ENCODE assay signal across 8 cellular contexts in the genomic region with DNA sequence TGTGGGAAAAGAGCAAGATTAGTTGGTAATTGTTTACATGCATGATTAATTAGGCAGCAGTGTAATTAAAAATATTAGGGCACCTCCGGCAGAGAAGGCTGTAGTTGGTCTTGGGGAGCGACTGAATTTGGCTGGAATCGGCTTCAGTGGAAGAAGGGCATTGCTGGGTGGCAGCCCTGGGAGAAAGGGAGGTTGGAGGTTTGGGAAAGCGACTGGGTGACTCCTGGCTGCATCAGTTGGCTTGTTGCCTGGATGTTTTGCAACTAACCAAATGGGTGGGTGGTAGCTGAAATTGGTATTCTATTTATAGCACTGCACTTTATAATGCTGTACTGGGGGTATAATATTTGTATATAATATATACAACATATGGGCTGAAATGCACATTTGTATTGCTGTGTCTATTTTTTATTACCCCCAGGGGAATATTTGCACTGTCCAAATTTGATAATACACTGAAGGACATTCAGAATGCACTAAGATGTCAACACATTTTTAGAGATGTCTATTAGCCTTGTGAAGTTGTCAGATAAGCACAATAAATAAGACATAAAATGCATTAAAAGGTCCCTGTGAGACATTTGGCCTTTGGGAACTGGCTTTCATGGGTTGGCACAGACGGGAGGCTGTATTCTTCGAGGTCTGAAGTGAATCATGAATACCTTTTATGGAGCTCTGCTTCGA. TPM values are rescaled to one million over a fixed set of nuclear protein-coding genes. Genes with fewer than 3 reads are reported as not detected.
A peak's percentile ranks its signal among the peaks of the same experiment; 100 is the strongest.
DNase-seq lines count a peak whose midpoint lies in the region; ATAC-seq, FAIRE-seq and TF ChIP-seq lines count a peak whose summit lies in the region.

No MANE protein-coding gene starts in this region.

- H3K9ac ChIP-seq in muscle layer of colon (ENCODE audit: low read length), result peak overlapping the region; percentile 21

- TF ChIP-seq CTCF in AG10803 (conservative IDR thresholded peaks at IDR 0.05; ENCODE audit: low read length), result no peak
- no peak for TF ChIP-seq CTCF in LNCaP clone FGC (IDR thresholded peaks at IDR 0.05; ENCODE audit: control insufficient read depth, extremely low read depth, insufficient read depth)
- no peak for TF ChIP-seq CTCF in bronchial epithelial cell (IDR thresholded peaks at IDR 0.05; ENCODE audit: insufficient read depth, low read length, severe bottlenecking)

- DNase-seq in AG10803 (ENCODE audit: low read depth), result peak; percentile 62
- no peak for DNase-seq in LNCaP clone FGC (ENCODE audit: low read depth)
- DNase-seq in bronchial epithelial cell (ENCODE audit: low read depth), result peak; percentile 75
- DNase-seq in mucosa of gallbladder (ENCODE audit: low spot score), result no peak
- DNase-seq in amniotic stem cell (lab: John Stamatoyannopoulos, UW), result no peak
- no peak for DNase-seq in effector CD8-positive, alpha-beta T cell (lab: John Stamatoyannopoulos, UW)

- no peak for FAIRE-seq in bronchial epithelial cell (lab: Jason Lieb, UNC)

- H3K36me3 ChIP-seq in bronchial epithelial cell (ENCODE audit: control insufficient read depth, insufficient read depth, low read length) (no peaks in the 10 kb centered on the region), muscle layer of colon (ENCODE audit: insufficient read depth, low read length) (no peaks in the 10 kb centered on the region)

- H3K27me3 ChIP-seq in bronchial epithelial cell (ENCODE audit: control insufficient read depth, insufficient read depth, low read length) (no peaks in the 10 kb centered on the region), muscle layer of colon (ENCODE audit: control insufficient read depth in 1 of 2, insufficient read depth in 2 of 2, low read length in 2 of 2) (no peaks in the 10 kb centered on the region)

- peaks cover 5% of the 10 kb centered on the region for H3K4me1 ChIP-seq in muscle layer of colon (ENCODE audit: insufficient read depth, low read length)

- peak overlapping the region; percentile 76 for H3K27ac ChIP-seq in muscle layer of colon (ENCODE audit: low read depth, low read length)

- H3K4me3 ChIP-seq in AG10803 (ENCODE audit: low read length), result peak overlapping the region; percentile 73
- peak overlapping the region; percentile 62 for H3K4me3 ChIP-seq in LNCaP clone FGC (ENCODE audit: low read depth, low read length)
- H3K4me3 ChIP-seq in bronchial epithelial cell (ENCODE audit: low read depth, low read length), result no peak overlapping the region
- peak overlapping the region in 1 of 2 donors; percentile 53 for H3K4me3 ChIP-seq in muscle layer of colon (ENCODE audit: low read depth in 1 of 2, low read length in 2 of 2)

- H3K9me3 ChIP-seq in muscle layer of colon (ENCODE audit: low read length), result no peaks in the 10 kb centered on the region

- ATAC-seq in GM21515 (IDR thresholded peaks at IDR 0.05; ENCODE audit: unreplicated experiment), result no peak

RNA-seq across cellular contexts. Expression of gene B3GLCT, which starts 1.7 kb away (rescaled TPM):
- 3.9 and 4.1 TPM in 2 replicates for total RNA-seq in bronchial epithelial cell
- total RNA-seq in mucosa of gallbladder, result 3.9 TPM

RNA-seq across cellular contexts. Expression of gene HSPH1, which starts 39.8 kb away (rescaled TPM):
- 26.3 and 32.4 TPM in 2 replicates for total RNA-seq in bronchial epithelial cell
- 114 TPM for total RNA-seq in mucosa of gallbladder

Comparison
In these comparisons a context has a peak if more than half of its experiments do, and no peak if none do; other contexts are left out.
1. DNase-seq: peak in AG10803 (single experiment) and bronchial epithelial cell (single experiment); none in LNCaP clone FGC (single experiment), mucosa of gallbladder (single experiment), amniotic stem cell (single experiment) and effector CD8-positive, alpha-beta T cell (single experiment).